ENCODE assay signal across 9 cellular contexts in genomic region chr7:72953901-72954562, GRCh38. TPM values are rescaled to one million over a fixed set of nuclear protein-coding genes. Genes with fewer than 3 reads are reported as not detected.
DNase-seq lines count a peak whose midpoint lies in the region; ATAC-seq and TF ChIP-seq lines count a peak whose summit lies in the region.
"Not testable (repeated sequence)": the region's sequence is repeated elsewhere in the genome, so short reads cannot be mapped to it uniquely, and the experiment has no call there.
"Had no signal": no experiment of that assay in that cellular context is flagged by ENCODE, and none has a peak within 500 bp of the region (broad histone marks: within the 10 kb centered on the region; RNA-seq: fewer than 3 reads in every experiment).

No MANE protein-coding gene starts in this region.

- not testable (repeated sequence) for TF ChIP-seq EP300 in neural cell (conservative IDR thresholded peaks at IDR 0.05; ENCODE audit: poor library complexity, severe bottlenecking)

- peak overlapping the region; percentile 45 for H3K4me3 ChIP-seq in Jurkat, Clone E6-1 (ENCODE audit: low read length)
- H3K4me3 ChIP-seq in neural cell (ENCODE audit: low read length) (peak overlapping the region; percentile 43), vagina (peak overlapping the region; percentile 26 to 40)

- H3K4me2 ChIP-seq in neural cell (ENCODE audit: low read length), result not testable (repeated sequence)

- H3K27ac ChIP-seq in neural cell (ENCODE audit: low read length); vagina: not testable (repeated sequence)

- H3K4me1 ChIP-seq in vagina, result not testable (repeated sequence)

- not testable (repeated sequence) for H3K27me3 ChIP-seq in neural cell (ENCODE audit: insufficient read depth, low read depth, low read length); vagina

- not testable (repeated sequence) for DNase-seq in Jurkat, Clone E6-1 (ENCODE audit: low read depth, low spot score); activated naive CD8-positive, alpha-beta T cell treated with anti-CD3 and anti-CD28 coated beads, Interleukin-2, amount 50 U/mL, for 24 hours; Right ventricle myocardium superior; vagina (ENCODE audit: extremely low spot score in 2 of 2)

- not testable (repeated sequence) for H2AFZ ChIP-seq in neural cell (ENCODE audit: low read depth, low read length)

- H3K27ac Mint-ChIP-seq in activated naive CD8-positive, alpha-beta T cell treated with anti-CD3 and anti-CD28 coated beads, Interleukin-2, amount 50 U/mL, for 24 hours, result not testable (repeated sequence)

- H4K20me1 ChIP-seq in neural cell (ENCODE audit: insufficient read depth), result not testable (repeated sequence)

- H3K9ac ChIP-seq in neural cell (ENCODE audit: low read length), result not testable (repeated sequence)

- TF ChIP-seq CTCF in neural cell (IDR thresholded peaks at IDR 0.05; ENCODE audit: poor library complexity, severe bottlenecking); vagina (IDR thresholded peaks at IDR 0.05): not testable (repeated sequence)

- H3K27me3 Mint-ChIP-seq in activated naive CD8-positive, alpha-beta T cell treated with anti-CD3 and anti-CD28 coated beads, Interleukin-2, amount 50 U/mL, for 24 hours, result not testable (repeated sequence)

- peak overlapping the region; percentile 42 for H3K4me3 Mint-ChIP-seq in activated naive CD8-positive, alpha-beta T cell treated with anti-CD3 and anti-CD28 coated beads, Interleukin-2, amount 50 U/mL, for 24 hours

- H3K9me2 ChIP-seq in neural cell (ENCODE audit: insufficient read depth, low read length), result not testable (repeated sequence)

- TF ChIP-seq RAD21 in neural cell (conservative IDR thresholded peaks at IDR 0.05), result not testable (repeated sequence)

- H3K9me3 Mint-ChIP-seq in activated naive CD8-positive, alpha-beta T cell treated with anti-CD3 and anti-CD28 coated beads, Interleukin-2, amount 50 U/mL, for 24 hours, result not testable (repeated sequence)

- H3K36me3 Mint-ChIP-seq in activated naive CD8-positive, alpha-beta T cell treated with anti-CD3 and anti-CD28 coated beads, Interleukin-2, amount 50 U/mL, for 24 hours (ENCODE audit: low read depth), result not testable (repeated sequence)

- H3F3A ChIP-seq in neural cell (ENCODE audit: insufficient read depth, low read length, poor library complexity, severe bottlenecking), result not testable (repeated sequence)

- H3K36me3 ChIP-seq in neural cell (ENCODE audit: insufficient read depth, low read length); vagina: not testable (repeated sequence)

- not testable (repeated sequence) for H3K79me2 ChIP-seq in neural cell (replicated peaks; ENCODE audit: insufficient read depth, low read length)

- H3K4me1 Mint-ChIP-seq in activated naive CD8-positive, alpha-beta T cell treated with anti-CD3 and anti-CD28 coated beads, Interleukin-2, amount 50 U/mL, for 24 hours, result not testable (repeated sequence)

- not testable (repeated sequence) for TF ChIP-seq POLR2A in vagina (IDR thresholded peaks at IDR 0.05)

- intact Hi-C loops in Right ventricle myocardium superior (cut with DNase I); vagina (cut with DNase I): not testable (repeated sequence)

- not testable (repeated sequence) for H3K9me3 ChIP-seq in neural cell (ENCODE audit: low read length); vagina

- ATAC-seq in GM18519 (IDR thresholded peaks at IDR 0.05; ENCODE audit: low FRiP score, unreplicated experiment), result peak; percentile 23
- peak; percentile 40 for ATAC-seq in GM21529 (IDR thresholded peaks at IDR 0.05; ENCODE audit: unreplicated experiment)
- ATAC-seq in HG03025 (IDR thresholded peaks at IDR 0.05; ENCODE audit: low FRiP score, unreplicated experiment), result peak; percentile 51
- peak; percentile 41 for ATAC-seq in activated naive CD8-positive, alpha-beta T cell treated with anti-CD3 and anti-CD28 coated beads, Interleukin-2, amount 50 U/mL, for 24 hours
- ATAC-seq in Right ventricle myocardium superior (ENCODE audit: poor library complexity), result peak; percentile 47

RNA-seq across cellular contexts. Expression of gene TRIM74, which starts 15.2 kb away (rescaled TPM):
- polyA plus RNA-seq in Jurkat, Clone E6-1 (2012; ENCODE audit: insufficient read depth, insufficient read length), result 3.2 TPM
- total RNA-seq in Right ventricle myocardium superior (0.78 TPM), vagina (not detected)
- polyA plus RNA-seq in neural cell, result 1.7 and 2.1 TPM in 2 replicates
- 0.69 and 1.9 TPM in 2 replicates for polyA minus RNA-seq in neural cell
- total RNA-seq: myocyte had no signal

RNA-seq across cellular contexts. Expression of gene POM121, which starts 29.1 kb away (rescaled TPM):
- 41.9 TPM for polyA plus RNA-seq in Jurkat, Clone E6-1 (2012; ENCODE audit: insufficient read depth, insufficient read length)
- 14.4 TPM for total RNA-seq in Right ventricle myocardium superior
- 5.3 and 5.9 TPM in 2 replicates for polyA plus RNA-seq in neural cell
- 12.9 and 16.1 TPM in 2 replicates for polyA minus RNA-seq in neural cell
- 21.9 TPM for total RNA-seq in vagina
